8 cellular contexts compared by ENCODE assay signal in genomic region chr19:57599761-57600383, GRCh38. TPM values are rescaled to one million over a fixed set of nuclear protein-coding genes. Genes with fewer than 3 reads are reported as not detected.
A peak's percentile ranks its signal among the peaks of the same experiment; 100 is the strongest.
DNase-seq lines count a peak whose midpoint lies in the region; ATAC-seq and TF ChIP-seq lines count a peak whose summit lies in the region.

Gene ZNF530 (plus strand): TSS chr19:57599885. CDS start chr19:57604346, 4,461 bp downstream.

- H3K36me3 Mint-ChIP-seq in Caco-2 (ENCODE audit: insufficient read depth, unreplicated experiment), result peaks cover 9% of the 10 kb centered on the region

- no peaks in the 10 kb centered on the region for H4K20me1 ChIP-seq in OCI-LY3 (ENCODE audit: insufficient read depth, low read length)

- no peaks in the 10 kb centered on the region; the same call in 1 of the 2 replicates for H3K4me1 ChIP-seq in Caco-2
- H3K4me1 ChIP-seq in HUES6 (ENCODE audit: control insufficient read depth, insufficient read depth, low read length), result peaks cover 6% of the 10 kb centered on the region; the same call in 1 of the 2 replicates
- peaks cover 10% of the 10 kb centered on the region for H3K4me1 ChIP-seq in OCI-LY3 (ENCODE audit: low read length)

- H3K27me3 Mint-ChIP-seq in Caco-2 (ENCODE audit: insufficient read depth, unreplicated experiment), result peaks cover 4% of the 10 kb centered on the region

- peak within 1 kb of the TSS; percentile 72 for H3K4me2 ChIP-seq in OCI-LY3 (ENCODE audit: low read length)

- H3K36me3 ChIP-seq in Caco-2 (ENCODE audit: control insufficient read depth, insufficient read depth, low read length) (no peaks in the 10 kb centered on the region), HUES6 (ENCODE audit: control insufficient read depth, insufficient read depth, low read length) (peaks cover 12% of the 10 kb centered on the region), OCI-LY3 (replicated peaks; ENCODE audit: low read depth, low read length) (peaks cover 30% of the 10 kb centered on the region)

- intact Hi-C loops in Caco-2 (cut with micrococcal nuclease; ENCODE audit: unreplicated experiment), result loop anchor here (1.0 kb wide), 2 partner anchors 22 to 33 kb away; partner anchors contain the start of genes ZNF211 and ZNF416

- no TSS peak for BruUV-seq in Caco-2 (replicated peaks; lab: Mats Ljungman, UMichigan)

- ATAC-seq in GM21390 (IDR thresholded peaks at IDR 0.05; ENCODE audit: unreplicated experiment), result peak; percentile 91

- 0 out of 2 replicates have a peak, but pooled peaks cover 10% of the 10 kb centered on the region for H3K9me3 ChIP-seq in Caco-2
- peaks cover 7% of the 10 kb centered on the region; the same call in 1 of the 2 replicates for H3K9me3 ChIP-seq in HUES6 (ENCODE audit: control insufficient read depth, insufficient read depth, low read depth, low read length)
- 0 out of 2 replicates have a peak, but pooled peaks cover 2% of the 10 kb centered on the region for H3K9me3 ChIP-seq in OCI-LY3 (ENCODE audit: insufficient read depth, low read length)

- peak within 1 kb of the TSS; percentile 19 for H3K27ac Mint-ChIP-seq in Caco-2 (ENCODE audit: unreplicated experiment)

- CTCF ChIA-PET in Caco-2 (lab: Charles Lee), result interaction anchor here (1.3 kb wide), 1 partner anchor 33 kb away, joined by 5 read pairs; the partner anchor contains the start of gene ZNF211

- H3K27me3 ChIP-seq in Caco-2 (replicated peaks; ENCODE audit: control insufficient read depth, insufficient read depth, low read length), result no peaks in the 10 kb centered on the region
- no peaks in the 10 kb centered on the region for H3K27me3 ChIP-seq in HUES6 (ENCODE audit: control insufficient read depth, insufficient read depth, low read length)
- H3K27me3 ChIP-seq in OCI-LY3 (ENCODE audit: low read depth, low read length), result no peaks in the 10 kb centered on the region

- H3K4me3 ChIP-seq in Caco-2 (ENCODE audit: low read depth, low read length), result peak within 1 kb of the TSS; percentile 83
- H3K4me3 ChIP-seq in HUES6 (ENCODE audit: low read depth, low read length), result peak within 1 kb of the TSS; percentile 96
- peak within 1 kb of the TSS; percentile 87 for H3K4me3 ChIP-seq in OCI-LY3 (ENCODE audit: low read length)

- TF ChIP-seq POLR2A in erythroblast (IDR thresholded peaks at IDR 0.05; ENCODE audit: low read length), result peak; percentile 52

- H3K79me2 ChIP-seq in OCI-LY3 (ENCODE audit: low read length), result peaks cover 14% of the 10 kb centered on the region

- TF ChIP-seq CTCF in Caco-2 (IDR thresholded peaks at IDR 0.05; ENCODE audit: insufficient read depth in 1 of 2, low read depth in 1 of 2, low read length in 1 of 2, severe bottlenecking in 1 of 2, unreplicated experiment in 1 of 2) (peak in 1 of 2 experiments; percentile 1), OCI-LY3 (IDR thresholded peaks at IDR 0.05; ENCODE audit: low read depth, low read length) (no peak)

- H3K9me3 Mint-ChIP-seq in Caco-2 (ENCODE audit: unreplicated experiment), result peaks cover 31% of the 10 kb centered on the region

- DNase-seq in Caco-2 (peak; percentile 88 to 92), activated T-cell treated with anti-CD3 and anti-CD28 coated beads for 4 hours (peak; percentile 74), erythroblast (lab: John Stamatoyannopoulos, UW) (peak; percentile 94), mucosa of gallbladder (ENCODE audit: low spot score) (peak; percentile 94)
- DNase-seq in stimulated activated CD8-positive, alpha-beta memory T cell treated with anti-CD3 and anti-CD28 coated beads, Interleukin-4, amount 100 ng/mL, for 24 hours (ENCODE audit: low read depth), result peak; percentile 86

- H3K27ac ChIP-seq in HUES6 (ENCODE audit: low read depth, low read length), result no peak within 1 kb of the TSS
- H3K27ac ChIP-seq in OCI-LY3 (ENCODE audit: low read length), result no peak within 1 kb of the TSS

- peak within 1 kb of the TSS; percentile 98 for H2AFZ ChIP-seq in OCI-LY3 (ENCODE audit: low read depth, low read length)

- H3K4me3 Mint-ChIP-seq in Caco-2 (ENCODE audit: unreplicated experiment), result peak within 1 kb of the TSS; percentile 77

- POLR2A ChIA-PET in Caco-2 (lab: Charles Lee), result no interaction called here

- H3K9ac ChIP-seq in HUES6 (ENCODE audit: low read length) (peak within 1 kb of the TSS; percentile 69), OCI-LY3 (ENCODE audit: low read length) (peak within 1 kb of the TSS; percentile 61)

- H3K4me1 Mint-ChIP-seq in Caco-2 (ENCODE audit: low read depth, unreplicated experiment), result no peaks in the 10 kb centered on the region

RNA-seq across cellular contexts. Expression of gene ZNF530, which starts in this region (rescaled TPM):
- 8.6 and 8.8 TPM in 2 replicates for total RNA-seq in Caco-2 (2022)
- 5.1 TPM for total RNA-seq in mucosa of gallbladder
